In genomic region chr2:168564641-168565040, GRCh38 we compare ENCODE assay signal across 23 cellular contexts.
A peak's percentile ranks its signal among the peaks of the same experiment; 100 is the strongest.
DNase-seq lines count a peak whose midpoint lies in the region; ATAC-seq, FAIRE-seq and TF ChIP-seq lines count a peak whose summit lies in the region.
"Had no signal": no experiment of that assay in that cellular context is flagged by ENCODE, and none has a peak within 500 bp of the region (broad histone marks: within the 10 kb centered on the region; RNA-seq: fewer than 3 reads in every experiment).

No MANE protein-coding gene starts in this region.

- H3K4me3 ChIP-seq in fibroblast of villous mesenchyme (ENCODE audit: low read depth, low read length) (no peak overlapping the region), smooth muscle cell (no peak overlapping the region)
- H3K4me3 ChIP-seq: esophagus muscularis mucosa, left lung, vagina had no signal

- TF ChIP-seq CTCF in fibroblast of villous mesenchyme (IDR thresholded peaks at IDR 0.05; ENCODE audit: insufficient read depth, low read depth, low read length) (no peak), smooth muscle cell (IDR thresholded peaks at IDR 0.05; ENCODE audit: borderline replicate concordance, insufficient read depth, poor library complexity, severe bottlenecking) (no peak), D721Med (IDR thresholded peaks at IDR 0.05; ENCODE audit: insufficient read depth, missing control alignments) (no peak)

- H3K36me3 ChIP-seq in smooth muscle cell (ENCODE audit: low read depth) = peaks cover 3% of the 10 kb centered on the region
- H3K36me3 ChIP-seq: BE2C, vagina had no signal

- no peaks in the 10 kb centered on the region for H3K4me1 ChIP-seq in smooth muscle cell (ENCODE audit: low read depth)
- H3K4me1 ChIP-seq: BE2C, left lung had no signal

- H3K27ac ChIP-seq in smooth muscle cell (ENCODE audit: low read depth) = peak overlapping the region; percentile 43
- H3K27ac ChIP-seq: esophagus muscularis mucosa, left lung, vagina had no signal

- no peak overlapping the region for H3K4me3 Mint-ChIP-seq in activated T-cell treated with anti-CD3 and anti-CD28 coated beads, Interleukin-2, amount 50 U/mL, for 24 hours
- H3K4me3 Mint-ChIP-seq: HFFc6 had no signal

- peaks cover 52% of the 10 kb centered on the region for H3K36me3 Mint-ChIP-seq in activated T-cell treated with anti-CD3 and anti-CD28 coated beads, Interleukin-2, amount 50 U/mL, for 24 hours (ENCODE audit: low read depth)

- H3K79me2 ChIP-seq in smooth muscle cell (ENCODE audit: low read depth) = peaks cover 5% of the 10 kb centered on the region

- H3K27me3 ChIP-seq in smooth muscle cell (ENCODE audit: low read depth) = no peaks in the 10 kb centered on the region
- H3K27me3 ChIP-seq: BE2C, esophagus muscularis mucosa, left lung, vagina had no signal

- H3K9me3 Mint-ChIP-seq in activated T-cell treated with anti-CD3 and anti-CD28 coated beads, Interleukin-2, amount 50 U/mL, for 24 hours = peaks cover 4% of the 10 kb centered on the region
- H3K9me3 Mint-ChIP-seq: HFFc6 had no signal

- no peaks in the 10 kb centered on the region for H3K9me3 ChIP-seq in smooth muscle cell (replicated peaks; ENCODE audit: low read depth)
- H3K9me3 ChIP-seq: BE2C, esophagus muscularis mucosa, left lung, vagina had no signal

- no peak for FAIRE-seq in D721Med (lab: Jason Lieb, UNC)
- FAIRE-seq: A204.1 had no signal

- H3K4me2 ChIP-seq in smooth muscle cell = no peak overlapping the region

- peaks cover 19% of the 10 kb centered on the region for H4K20me1 ChIP-seq in smooth muscle cell (ENCODE audit: low read depth)

- H3K27me3 Mint-ChIP-seq in activated T-cell treated with anti-CD3 and anti-CD28 coated beads, Interleukin-2, amount 50 U/mL, for 24 hours = no peaks in the 10 kb centered on the region

- intact Hi-C loops in posterior vena cava (cut with DNase I) = no loop called here

- H3K9ac ChIP-seq in smooth muscle cell (ENCODE audit: low read depth) = peak overlapping the region; percentile 10

- peak; percentile 36 for ATAC-seq in HG02870 (IDR thresholded peaks at IDR 0.05; ENCODE audit: unreplicated experiment)
- ATAC-seq: left lung had no signal

- peak overlapping the region; percentile 65 for H3K27ac Mint-ChIP-seq in activated T-cell treated with anti-CD3 and anti-CD28 coated beads, Interleukin-2, amount 50 U/mL, for 24 hours
- H3K27ac Mint-ChIP-seq: HFFc6 had no signal

- DNase-seq in activated T-cell treated with anti-CD3 and anti-CD28 coated beads, Interleukin-2, amount 50 U/mL, for 24 hours = no peak
- no peak for DNase-seq in activated T-cell treated with anti-CD3 and anti-CD28 coated beads for 4 hours
- peak; percentile 26 for DNase-seq in fibroblast of villous mesenchyme (ENCODE audit: low read depth)
- DNase-seq in smooth muscle cell (lab: John Stamatoyannopoulos, UW; ENCODE audit: unreplicated experiment) = no peak
- DNase-seq in D721Med (ENCODE audit: insufficient read length, low spot score) = no peak
- DNase-seq in posterior vena cava (ENCODE audit: low spot score) = no peak
- DNase-seq in NCI-H82 treated with DMSO at 0.1 percent for 48 hours (lab: John Stamatoyannopoulos, UW; ENCODE audit: unreplicated experiment) = no peak
- DNase-seq: activated effector memory CD4-positive, alpha-beta T cell treated with anti-CD3 and anti-CD28 coated beads, Interleukin-2, amount 50 U/mL, for 16 hours; aorta; BE2C; Calu3; cerebellar nuclear complex; effector CD8-positive, alpha-beta T cell; left lung; NCI-H1436; retina; SHP77 treated with DMSO at 0.1 percent for 48 hours; stimulated activated CD8-positive, alpha-beta memory T cell treated with anti-CD3 and anti-CD28 coated beads, Interleukin-4, amount 100 ng/mL, for 48 hours had no signal

- peaks cover 34% of the 10 kb centered on the region for H3K4me1 Mint-ChIP-seq in activated T-cell treated with anti-CD3 and anti-CD28 coated beads, Interleukin-2, amount 50 U/mL, for 24 hours (ENCODE audit: low read depth)

- no peak overlapping the region for H2AFZ ChIP-seq in smooth muscle cell (ENCODE audit: low read depth)

- no peaks in the 10 kb centered on the region for H3F3A ChIP-seq in smooth muscle cell (ENCODE audit: low read depth)
